In genomic region chr11:94938399-94939055, GRCh38 we compare ENCODE assay signal across 10 cellular contexts. TPM values are rescaled to one million over a fixed set of nuclear protein-coding genes. Genes with fewer than 3 reads are reported as not detected.
DNase-seq lines count a peak whose midpoint lies in the region; ATAC-seq, FAIRE-seq and TF ChIP-seq lines count a peak whose summit lies in the region.
"Had no signal": no experiment of that assay in that cellular context is flagged by ENCODE, and none has a peak within 500 bp of the region (broad histone marks: within the 10 kb centered on the region; RNA-seq: fewer than 3 reads in every experiment).

No MANE protein-coding gene starts in this region.

- no peaks in the 10 kb centered on the region for H3K9me3 ChIP-seq in kidney (ENCODE audit: control insufficient read depth in 1 of 2, low read length in 2 of 2)
- no peaks in the 10 kb centered on the region for H3K9me3 ChIP-seq in tibial nerve

- FAIRE-seq in kidney (lab: Jason Lieb, UNC) = peak; percentile 35

- peaks cover 11 to 14% of the 10 kb centered on the region in 2 donors for H3K4me1 ChIP-seq in kidney (ENCODE audit: control insufficient read depth in 1 of 2, insufficient read depth in 1 of 2, low read depth in 1 of 2, low read length in 2 of 2)
- peaks cover 0 to 27% (median 5%) of the 10 kb centered on the region in 4 donors for H3K4me1 ChIP-seq in tibial nerve

- H3K9ac ChIP-seq in kidney (ENCODE audit: low read length in 2 of 2) = no peak overlapping the region

- no peak overlapping the region for H3K4me3 Mint-ChIP-seq in immature natural killer cell

- 27 to 36% methylated on average over 8 of the region's 8 CpGs for WGBS in tibial nerve, 2 donors

- intact Hi-C loops in kidney (cut with DNase I) = no loop called here

- no peak overlapping the region for H3K27ac Mint-ChIP-seq in immature natural killer cell

- H3K27ac ChIP-seq in kidney (ENCODE audit: low read depth in 2 of 2, low read length in 2 of 2) = peak overlapping the region; percentile 39 to 85
- peak overlapping the region in 2 of 4 donors; percentile 4 to 20 for H3K27ac ChIP-seq in tibial nerve
- H3K27ac ChIP-seq: 22Rv1 had no signal

- H3K36me3 ChIP-seq in kidney (ENCODE audit: control insufficient read depth in 1 of 2, insufficient read depth in 2 of 2, low read length in 2 of 2) (no peaks in the 10 kb centered on the region), tibial nerve (no peaks in the 10 kb centered on the region)

- no peaks in the 10 kb centered on the region for H3K4me1 Mint-ChIP-seq in immature natural killer cell

- DNase-seq in NCI-H1105 treated with DMSO at 0.1 percent for 48 hours (lab: John Stamatoyannopoulos, UW) (peak; percentile 6), NCI-H1105 (lab: John Stamatoyannopoulos, UW) (no peak), astrocyte of the hippocampus (ENCODE audit: low read depth, low spot score) (peak; percentile 80), kidney (peak; percentile 94), tibial nerve (ENCODE audit: low spot score in 2 of 2) (peak; percentile 48 to 53), immature natural killer cell (no peak)
- DNase-seq: activated T-cell treated with anti-CD3 and anti-CD28 coated beads, Interleukin-2, amount 50 U/mL, for 48 hours had no signal

- H3K27me3 Mint-ChIP-seq in immature natural killer cell (ENCODE audit: low read depth in 3 of 3) = peaks cover 0 to 6% (median 5%) of the 10 kb centered on the region in 3 donors

- TF ChIP-seq CTCF in kidney (IDR thresholded peaks at IDR 0.05; ENCODE audit: borderline replicate concordance, extremely low read depth, insufficient read depth) (no peak), tibial nerve (IDR thresholded peaks at IDR 0.05) (no peak)

- ATAC-seq in HG03025 (IDR thresholded peaks at IDR 0.05; ENCODE audit: low FRiP score, unreplicated experiment) (no peak), HG02759 (IDR thresholded peaks at IDR 0.05; ENCODE audit: unreplicated experiment) (no peak)

- H3K4me3 ChIP-seq in kidney (ENCODE audit: low read length in 2 of 2) (no peak overlapping the region), tibial nerve (no peak overlapping the region)

- peak in 1 of 2 donors; percentile 52 for TF ChIP-seq EP300 in tibial nerve (IDR thresholded peaks at IDR 0.05)

- H3K9me3 Mint-ChIP-seq in immature natural killer cell = no peaks in the 10 kb centered on the region

- H3K27me3 ChIP-seq in tibial nerve = no peaks in the 10 kb centered on the region

- H3K36me3 Mint-ChIP-seq in immature natural killer cell = no peaks in the 10 kb centered on the region

- TF ChIP-seq POLR2A in tibial nerve (IDR thresholded peaks at IDR 0.05) = no peak

RNA-seq across cellular contexts. Expression of gene CWC15, which starts 34.8 kb away (rescaled TPM):
- 61.7 TPM for total RNA-seq in kidney
- 87.5 TPM for polyA plus RNA-seq in kidney (ENCODE audit: insufficient read depth, low read depth, low replicate concordance)
- total RNA-seq in tibial nerve = 10 to 100 TPM; 29.6 to 54.0 (median 37.9) TPM
- 10 to 100 TPM; 40.4 to 48.7 (median 47.2) TPM for polyA plus RNA-seq in immature natural killer cell

RNA-seq across cellular contexts. Expression of gene KDM4D, which starts 35.0 kb away (rescaled TPM):
- 0.94 TPM for total RNA-seq in kidney
- polyA plus RNA-seq in kidney (ENCODE audit: insufficient read depth, low read depth, low replicate concordance) = 0.54 TPM
- 1 to 10 TPM in 3 of 4 donors, under 1 TPM in 1; 0.63 to 4.8 (median 1.3) TPM for total RNA-seq in tibial nerve
- under 1 TPM in 2 of 3 donors, not detected in 1; 0.10 to 0.22 TPM for polyA plus RNA-seq in immature natural killer cell

Comparison
In these comparisons a context has a peak if more than half of its experiments do, and no peak if none do; other contexts are left out.
1. DNase-seq: peak in NCI-H1105 treated with DMSO at 0.1 percent for 48 hours (single experiment), astrocyte of the hippocampus (single experiment), kidney (single experiment) and tibial nerve (2 of 2); none in NCI-H1105 (single experiment) and immature natural killer cell (0 of 3).